8 cellular contexts compared by ENCODE assay signal in genomic region chr16:8868272-8869211, GRCh38. TPM values are rescaled to one million over a fixed set of nuclear protein-coding genes. Genes with fewer than 3 reads are reported as not detected.
DNase-seq lines count a peak whose midpoint lies in the region; ATAC-seq and TF ChIP-seq lines count a peak whose summit lies in the region.

Gene CARHSP1 (minus strand): TSS chr16:8869006. CDS start chr16:8859328, 9,678 bp downstream.

- TF ChIP-seq CTCF in endodermal cell (conservative IDR thresholded peaks at IDR 0.05) (no peak), mesothelial cell of epicardium (IDR thresholded peaks at IDR 0.05; ENCODE audit: unreplicated experiment) (no peak)

- H3K4me3 ChIP-seq in endodermal cell (ENCODE audit: low read length): peak within 1 kb of the TSS; percentile 89

- H3K4me1 Mint-ChIP-seq in endodermal cell (peaks cover 31% of the 10 kb centered on the region), mesothelial cell of epicardium (peaks cover 32% of the 10 kb centered on the region)

- DNase-seq in COR-L47 (lab: John Stamatoyannopoulos, UW): peak; percentile 95
- peak in 75 of 76 experiments; percentile 49 to 92 (median 85) for DNase-seq in HUDEP-2 (lab: John Stamatoyannopoulos, UW; ENCODE audit: unreplicated experiment in 76 of 76)
- DNase-seq in NOMO-1 treated with dmso at 0.1 percent for 144 hours (lab: John Stamatoyannopoulos, UW; ENCODE audit: unreplicated experiment): peak; percentile 95
- DNase-seq in activated CD8-positive, alpha-beta memory T cell treated with anti-CD3 and anti-CD28 coated beads, Interleukin-2, amount 50 U/mL, for 1 hour (ENCODE audit: extremely low read depth): peak; percentile 37
- DNase-seq in endodermal cell: peak; percentile 97
- DNase-seq in mesothelial cell of epicardium (ENCODE audit: low spot score in 2 of 2, unreplicated experiment in 2 of 2): peak; percentile 87 to 89
- DNase-seq in stimulated activated CD8-positive, alpha-beta memory T cell treated with anti-CD3 and anti-CD28 coated beads, Interleukin-2, amount 100 ng/mL, for 1 hour (ENCODE audit: low read depth in 2 of 2): peak; percentile 54 to 66

- H3K9me3 ChIP-seq in endodermal cell (ENCODE audit: control insufficient read depth, low read length): no peaks in the 10 kb centered on the region

- WGBS in endodermal cell (ENCODE audit: insufficient coverage in 1 of 2, insufficient read length in 1 of 2), 2 experiments: 0% methylated on average over 11 to 91 of the region's 92 CpGs

- H3K36me3 Mint-ChIP-seq in endodermal cell (ENCODE audit: low read depth) (peaks cover 7% of the 10 kb centered on the region), mesothelial cell of epicardium (no peaks in the 10 kb centered on the region)

- H3K4me3 Mint-ChIP-seq in endodermal cell (peak within 1 kb of the TSS; percentile 88), mesothelial cell of epicardium (peak within 1 kb of the TSS; percentile 85)

- peaks cover 21% of the 10 kb centered on the region for H3K4me1 ChIP-seq in endodermal cell (ENCODE audit: control insufficient read depth, insufficient read depth, low read length)

- peak within 1 kb of the TSS; percentile 95 for H3K27ac ChIP-seq in endodermal cell (ENCODE audit: low read depth, low read length)

- peaks cover 3% of the 10 kb centered on the region for H3K27me3 Mint-ChIP-seq in endodermal cell (ENCODE audit: insufficient read depth)
- no peaks in the 10 kb centered on the region for H3K27me3 Mint-ChIP-seq in mesothelial cell of epicardium (ENCODE audit: low read depth)

- peak; percentile 72 for ATAC-seq in GM21381 (IDR thresholded peaks at IDR 0.05; ENCODE audit: unreplicated experiment)

- H3K27ac Mint-ChIP-seq in endodermal cell (peak within 1 kb of the TSS; percentile 95), mesothelial cell of epicardium (peak within 1 kb of the TSS; percentile 84)

- peak within 1 kb of the TSS; percentile 90 for H3K9ac ChIP-seq in endodermal cell (ENCODE audit: extremely low read depth, low read length, poor library complexity, severe bottlenecking)

- peaks cover 22% of the 10 kb centered on the region for H3K36me3 ChIP-seq in endodermal cell (ENCODE audit: control insufficient read depth, insufficient read depth, low read length)

- H3K27me3 ChIP-seq in endodermal cell (ENCODE audit: control insufficient read depth, insufficient read depth, low read length, poor library complexity, severe bottlenecking): no peaks in the 10 kb centered on the region

- H3K9me3 Mint-ChIP-seq in endodermal cell (no peaks in the 10 kb centered on the region), mesothelial cell of epicardium (no peaks in the 10 kb centered on the region)

RNA-seq across cellular contexts. Expression of gene CARHSP1, which starts in this region (rescaled TPM):
- total RNA-seq in endodermal cell (100 to 1,000 TPM; 233 to 275 TPM), mesothelial cell of epicardium (78.6 to 84.2 TPM (median 80.3 TPM) in 3 replicates)
- polyA plus RNA-seq in endodermal cell (2013, experiment 1 of 2): 183 TPM
- polyA plus RNA-seq in endodermal cell (2013, experiment 2 of 2): 179 TPM

Comparison
In these comparisons a context has a peak if more than half of its experiments do, and no peak if none do; other contexts are left out.
1. Peak in every context shown above with its lines: DNase-seq, ATAC-seq, H3K4me3 ChIP-seq and H3K27ac ChIP-seq.
2. DNase-seq: peak in every context shown above with its lines; median percentile 97 in endodermal cell; 95 in COR-L47; 95 in NOMO-1 treated with dmso at 0.1 percent for 144 hours; 88 in mesothelial cell of epicardium; 85 in HUDEP-2; 60 in stimulated activated CD8-positive, alpha-beta memory T cell treated with anti-CD3 and anti-CD28 coated beads, Interleukin-2, amount 100 ng/mL, for 1 hour; 37 in activated CD8-positive, alpha-beta memory T cell treated with anti-CD3 and anti-CD28 coated beads, Interleukin-2, amount 50 U/mL, for 1 hour.